Comparison of ENCODE assay signal across 20 cellular contexts in genomic region chr6:95286874-95287273, GRCh38.
"Had no signal": no experiment of that assay in that cellular context is flagged by ENCODE, and none has a peak within 500 bp of the region (broad histone marks: within the 10 kb centered on the region; RNA-seq: fewer than 3 reads in every experiment).

No MANE protein-coding gene starts in this region.

- DNase-seq: activated CD4-positive, alpha-beta T cell treated with anti-CD3 and anti-CD28 coated beads, Interleukin-2, amount 10 ng/mL, durations not matched to agents 7 days and 5 days; activated CD4-positive, CD25-positive, alpha-beta regulatory T cell treated with anti-CD3 and anti-CD28 coated beads, Interleukin-2, amount 50 U/mL, for 72 hours; activated CD8-positive, alpha-beta T cell treated with anti-CD3 and anti-CD28 coated beads for 36 hours; activated gamma-delta T cell; activated naive CD4-positive, alpha-beta T cell treated with anti-CD3 and anti-CD28 coated beads, Interleukin-2, amount 50 U/mL, for 16 hours; activated naive CD8-positive, alpha-beta T cell treated with anti-CD3 and anti-CD28 coated beads, Interleukin-2, amount 50 U/mL, for 24 hours; cerebellar nuclear complex; head of caudate nucleus; hypothalamus; left ventricle myocardium inferior; mammary epithelial cell; natural killer cell; stimulated activated CD4-positive, alpha-beta T cell treated with anti-CD3 and anti-CD28 coated beads, Interleukin-4, amount 100 ng/mL, for 24 hours; stimulated activated naive CD8-positive, alpha-beta T cell treated with anti-CD3 and anti-CD28 coated beads, Interleukin-15, Interleukin-2, amounts not matched to agents 100 U/mL and 50 U/mL, for 24 hours; upper lobe of left lung; WERI-Rb-1 had no signal

- H3K36me3 ChIP-seq: esophagus muscularis mucosa, left ventricle myocardium inferior, prostate gland, right atrium auricular region, upper lobe of left lung, WERI-Rb-1 had no signal

- H3K4me1 ChIP-seq: esophagus muscularis mucosa, left ventricle myocardium inferior, prostate gland, right atrium auricular region, upper lobe of left lung had no signal

- ATAC-seq: activated CD8-positive, alpha-beta T cell treated with anti-CD3 and anti-CD28 coated beads for 36 hours; activated naive CD8-positive, alpha-beta T cell treated with anti-CD3 and anti-CD28 coated beads, Interleukin-2, amount 50 U/mL, for 24 hours; natural killer cell; stimulated activated naive CD8-positive, alpha-beta T cell treated with anti-CD3 and anti-CD28 coated beads, Interleukin-15, Interleukin-2, amounts not matched to agents 100 U/mL and 50 U/mL, for 24 hours had no signal

- H3K27me3 ChIP-seq: esophagus muscularis mucosa, right atrium auricular region, upper lobe of left lung had no signal

- H3K9me3 ChIP-seq: esophagus muscularis mucosa, left ventricle myocardium inferior, prostate gland, right atrium auricular region, upper lobe of left lung had no signal

- H3K27ac ChIP-seq: coronary artery, esophagus muscularis mucosa, left ventricle myocardium inferior, prostate gland, right atrium auricular region, upper lobe of left lung, WERI-Rb-1 had no signal

- H3K4me3 ChIP-seq: coronary artery, esophagus muscularis mucosa, left ventricle myocardium inferior, prostate gland, right atrium auricular region, upper lobe of left lung had no signal
